ENCODE assay signal across 1 cellular context in genomic region chr20:1477896-1478490, GRCh38.
TF ChIP-seq lines count a peak whose summit lies in the region.

No MANE protein-coding gene starts in this region.

TF ChIP-seq in HCT116, 20 proteins besides CTCF, POLR2A, EP300 and RAD21 (continued from another document):
- TF ChIP-seq REST (IDR thresholded peaks at IDR 0.05; ENCODE audit: low read depth) (no peak), CEBPB (IDR thresholded peaks at IDR 0.05; ENCODE audit: low read depth) (no peak), EZH2 (IDR thresholded peaks at IDR 0.05) (no peak)
